ENCODE assay signal across 22 cellular contexts in genomic region chr2:76808776-76809175, GRCh38.
"Had no signal": no experiment of that assay in that cellular context is flagged by ENCODE, and none has a peak within 500 bp of the region (broad histone marks: within the 10 kb centered on the region; RNA-seq: fewer than 3 reads in every experiment).

No MANE protein-coding gene starts in this region.

- DNase-seq: central memory CD4-positive, alpha-beta T cell; dorsolateral prefrontal cortex; effector CD8-positive, alpha-beta T cell; endodermal cell; foreskin fibroblast; gastrocnemius medialis; head of caudate nucleus; naive thymus-derived CD8-positive, alpha-beta T cell; occipital lobe; pancreas; retina; right lobe of liver; small intestine; stimulated activated CD4-positive, alpha-beta T cell treated with anti-CD3 and anti-CD28 coated beads, Interleukin-12 subunit alpha, Interleukin-12 subunit beta, amount 100 ng/mL, for 4 hours; stimulated activated CD4-positive, alpha-beta T cell treated with anti-CD3 and anti-CD28 coated beads, Interleukin-1b, Interleukin-23, amount 100 ng/mL, for 48 hours; stimulated activated CD4-positive, alpha-beta T cell treated with anti-CD3 and anti-CD28 coated beads, Interleukin-4, amount 100 ng/mL, for 1 hour; stimulated activated CD8-positive, alpha-beta memory T cell treated with anti-CD3 and anti-CD28 coated beads, Interleukin-4, amount 100 ng/mL, for 48 hours; stimulated activated naive CD4-positive, alpha-beta T cell treated with Interleukin-2 at 50 U/mL for 16 hours; stomach; thyroid gland; upper lobe of left lung had no signal

- H3K27me3 Mint-ChIP-seq: naive thymus-derived CD8-positive, alpha-beta T cell had no signal

- H3K36me3 ChIP-seq: gastrocnemius medialis, pancreas, right lobe of liver, stomach, thyroid gland, upper lobe of left lung had no signal

- H3K9me3 Mint-ChIP-seq: endodermal cell had no signal

- ATAC-seq: gastrocnemius medialis; left lobe of liver; naive thymus-derived CD8-positive, alpha-beta T cell; pancreas; right lobe of liver had no signal

- H3K4me3 Mint-ChIP-seq: endodermal cell; naive thymus-derived CD8-positive, alpha-beta T cell had no signal

- H3K27ac Mint-ChIP-seq: naive thymus-derived CD8-positive, alpha-beta T cell had no signal

- H3K4me1 ChIP-seq: gastrocnemius medialis, pancreas, right lobe of liver, stomach, thyroid gland, upper lobe of left lung had no signal

- H3K36me3 Mint-ChIP-seq: naive thymus-derived CD8-positive, alpha-beta T cell had no signal

- H3K27ac ChIP-seq: dorsolateral prefrontal cortex, gastrocnemius medialis, pancreas, right lobe of liver, stomach, thyroid gland, upper lobe of left lung had no signal

- H3K4me3 ChIP-seq: dorsolateral prefrontal cortex, gastrocnemius medialis, pancreas, right lobe of liver, stomach, thyroid gland, upper lobe of left lung had no signal

- H3K27me3 ChIP-seq: dorsolateral prefrontal cortex, gastrocnemius medialis, pancreas, right lobe of liver, stomach, thyroid gland, upper lobe of left lung had no signal

- H3K9me3 ChIP-seq: gastrocnemius medialis, pancreas, right lobe of liver, stomach, thyroid gland, upper lobe of left lung had no signal
